ENCODE assay signal across 26 cellular contexts in the genomic region with DNA sequence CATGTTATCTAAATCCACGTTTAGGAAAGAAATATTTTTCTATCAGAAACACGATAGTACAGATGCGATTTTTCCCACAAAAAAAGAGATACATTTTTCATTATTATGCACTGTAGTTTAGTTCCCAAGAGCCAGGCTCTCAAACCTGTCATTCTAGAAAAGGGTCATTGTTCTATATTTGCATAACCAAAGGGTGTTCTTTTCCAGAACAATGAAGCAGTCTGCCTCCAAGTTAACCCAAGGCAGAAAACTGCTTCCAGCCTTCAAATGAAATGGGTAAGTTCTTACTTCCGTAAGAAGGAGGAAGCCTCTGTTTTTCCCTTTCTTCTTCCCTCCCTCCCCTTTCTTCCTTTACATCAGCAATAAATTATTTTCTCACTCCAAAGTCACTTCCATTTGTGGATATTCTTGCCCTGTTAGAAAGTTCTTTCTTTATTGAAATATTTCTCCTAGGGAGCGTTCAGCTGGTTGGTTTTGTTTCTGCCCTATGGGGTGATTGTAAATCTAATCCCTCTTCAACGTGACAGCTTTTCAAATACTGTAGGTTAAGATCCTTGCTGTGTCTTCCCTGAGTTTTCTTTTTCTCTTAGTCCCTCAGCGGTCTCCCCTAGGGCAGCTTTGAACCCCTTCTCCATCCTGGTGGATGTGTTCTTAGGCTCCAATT.
DNase-seq lines count a peak whose midpoint lies in the region; ATAC-seq, FAIRE-seq and TF ChIP-seq lines count a peak whose summit lies in the region.
"Had no signal": no experiment of that assay in that cellular context is flagged by ENCODE, and none has a peak within 500 bp of the region (broad histone marks: within the 10 kb centered on the region; RNA-seq: fewer than 3 reads in every experiment).

No MANE protein-coding gene starts in this region.

- peak overlapping the region; percentile 21 to 34 for H3K4me2 ChIP-seq in H1 (ENCODE audit: insufficient read depth in 1 of 2, low read depth in 2 of 2, low read length in 2 of 2)

- no peak overlapping the region for H4K8ac ChIP-seq in H1 (ENCODE audit: extremely low read depth, insufficient read depth, low read length)

- H3K4me3 ChIP-seq in H1 (ENCODE audit: extremely low read depth in 1 of 4, insufficient read depth in 2 of 4, low read depth in 3 of 4, low read length in 4 of 4) (peak overlapping the region in 1 of 4 experiments; percentile 40; a peak in 1 of 8 replicates), mucosa of descending colon (no peak overlapping the region)
- H3K4me3 ChIP-seq: esophagus squamous epithelium, lung, SJSA1 had no signal

- peak; percentile 63 for FAIRE-seq in H1 (lab: Jason Lieb, UNC)
- FAIRE-seq: frontal cortex, H54, kidney, TTC549 had no signal

- WGBS in H1 (ENCODE audit: extremely low coverage in 1 of 2, insufficient coverage in 1 of 2, insufficient read length in 1 of 2, insufficient replicate concordance in 2 of 2, low coverage in 1 of 2, low lambda C conversion rate in 2 of 2, missing lambda C conversion rate in 1 of 2), 2 experiments: 26% methylated on average over 7 of the region's 7 CpGs; no CpG with 5 or more reads in 1 of the 2 experiments

- peaks cover 3 to 30% (median 11%) of the 10 kb centered on the region in 4 experiments for H3K4me1 ChIP-seq in H1 (replicated peaks in 1 of 4; ENCODE audit: control insufficient read depth in 3 of 4, insufficient read depth in 4 of 4, low read length in 3 of 4)
- peaks cover 17% of the 10 kb centered on the region for H3K4me1 ChIP-seq in mucosa of descending colon (ENCODE audit: low read depth)
- H3K4me1 ChIP-seq: SJSA1 had no signal

- H3K9me3 ChIP-seq in H1 (ENCODE audit: insufficient read depth in 2 of 2, low read depth in 1 of 2, low read length in 1 of 2) (no peaks in the 10 kb centered on the region; a peak in 1 of 4 replicates), mucosa of descending colon (peaks cover 4% of the 10 kb centered on the region)
- H3K9me3 ChIP-seq: BE2C, SJSA1 had no signal

- peak overlapping the region; percentile 63; the same call in 1 of the 2 replicates for H2BK5ac ChIP-seq in H1 (ENCODE audit: low read depth, low read length)

- TF ChIP-seq CTCF in H1 (IDR thresholded peaks at IDR 0.05; ENCODE audit: control extremely low read depth in 1 of 3, insufficient read depth in 1 of 3, low read depth in 1 of 3, low read length in 3 of 3): no peak
- no peak for TF ChIP-seq CTCF in mucosa of descending colon (IDR thresholded peaks at IDR 0.05)

- POLR2A ChIA-PET in H1 (lab: Charles Lee; ENCODE audit: partially characterized antibody): interaction anchor here (0.8 to 1.2 kb wide), 4 partner anchors 12 to 83 kb away, joined by 3 to 4 read pairs (median 3); no protein-coding TSS in a partner anchor

- H4K20me1 ChIP-seq in H1 (replicated peaks in 1 of 2; ENCODE audit: control insufficient read depth in 1 of 2, insufficient read depth in 2 of 2, low read length in 2 of 2): no peaks in the 10 kb centered on the region

- H4K91ac ChIP-seq in H1 (replicated peaks; ENCODE audit: insufficient read length, low read length): no peak overlapping the region

- H2BK20ac ChIP-seq in H1 (ENCODE audit: low read length): no peak overlapping the region; the same call in 1 of the 2 replicates

- no peak overlapping the region for H3K14ac ChIP-seq in H1 (ENCODE audit: insufficient read length)

- no peak overlapping the region for H3K23ac ChIP-seq in H1 (ENCODE audit: insufficient read length)

- no peak for TF ChIP-seq RAD21 in H1 (IDR thresholded peaks at IDR 0.05 in 1 of 2, conservative IDR thresholded peaks at IDR 0.05 in 1 of 2; ENCODE audit: low read depth in 2 of 2, low read length in 2 of 2)

- no peak overlapping the region for H2BK120ac ChIP-seq in H1 (replicated peaks; ENCODE audit: low read depth, low read length)

- CTCF ChIA-PET in H1 (lab: Charles Lee; ENCODE audit: partially characterized antibody): interaction anchor here (0.8 to 1.4 kb wide), 3 partner anchors 10 to 49 kb away, joined by 3 to 4 read pairs (median 4); no protein-coding TSS in a partner anchor

- no peak overlapping the region for H2BK15ac ChIP-seq in H1 (ENCODE audit: low read length)

- H3K9ac ChIP-seq in H1 (replicated peaks in 1 of 4; ENCODE audit: extremely low read depth in 1 of 4, low read depth in 3 of 4, low read length in 3 of 4): no peak overlapping the region

- no peaks in the 10 kb centered on the region for H3K79me1 ChIP-seq in H1 (ENCODE audit: low read depth, low read length)

- H3K23me2 ChIP-seq in H1 (ENCODE audit: low read depth, low read length): no peaks in the 10 kb centered on the region; the same call in 1 of the 2 replicates

- H3K27me3 ChIP-seq in H1 (replicated peaks in 1 of 4; ENCODE audit: control insufficient read depth in 3 of 4, extremely low read depth in 1 of 4, insufficient read depth in 3 of 4, low read length in 3 of 4): no peaks in the 10 kb centered on the region
- H3K27me3 ChIP-seq: BE2C, esophagus squamous epithelium, SJSA1 had no signal

- peak overlapping the region; percentile 53 for H3K18ac ChIP-seq in H1 (ENCODE audit: extremely low read depth, low read length)

- no peak for TF ChIP-seq EP300 in H1 (IDR thresholded peaks at IDR 0.05; ENCODE audit: borderline replicate concordance in 1 of 2, low read depth in 2 of 2, low read length in 2 of 2)

- no peak overlapping the region for H4K5ac ChIP-seq in H1 (ENCODE audit: insufficient read length, low read depth, low read length)

- no peaks in the 10 kb centered on the region for H3K36me3 ChIP-seq in H1 (ENCODE audit: control insufficient read depth in 2 of 4, insufficient read depth in 4 of 4, low read length in 3 of 4)
- H3K36me3 ChIP-seq in mucosa of descending colon (ENCODE audit: low read depth): no peaks in the 10 kb centered on the region
- H3K36me3 ChIP-seq: BE2C, esophagus squamous epithelium, SJSA1 had no signal

- H3K27ac ChIP-seq in H1 (ENCODE audit: low read depth, low read length): no peak overlapping the region
- H3K27ac ChIP-seq: SJSA1 had no signal

- H2AK5ac ChIP-seq in H1 (ENCODE audit: low read depth, low read length): no peak overlapping the region

- intact Hi-C loops in mucosa of descending colon (cut with DNase I, micrococcal nuclease): no loop called here

- no peak overlapping the region for H3K4ac ChIP-seq in H1 (replicated peaks; ENCODE audit: insufficient read length, low read depth, low read length)

- peak; percentile 19 for ATAC-seq in mucosa of descending colon
- ATAC-seq: activated CD8-positive, alpha-beta T cell treated with anti-CD3 and anti-CD28 coated beads, Interleukin-2, amount 10 ng/mL, durations not matched to agents 7 days and 5 days; effector memory CD8-positive, alpha-beta T cell had no signal

- DNase-seq in ELF-1 (ENCODE audit: low read depth, low spot score) (peak; percentile 72), NCI-H526 (lab: John Stamatoyannopoulos, UW) (peak; percentile 45 to 68), H1 (ENCODE audit: low read depth in 1 of 2, low spot score in 2 of 2) (peak in 1 of 2 experiments; percentile 23), mucosa of descending colon (no peak), NCI-H1417 treated with DMSO at 0.1 percent for 48 hours (lab: John Stamatoyannopoulos, UW) (no peak), 8988T (no peak), NCI-H1092 (lab: John Stamatoyannopoulos, UW) (no peak), NCI-H2227 (lab: John Stamatoyannopoulos, UW; ENCODE audit: unreplicated experiment) (no peak)
- DNase-seq: activated CD4-positive, alpha-beta T cell treated with anti-CD3 and anti-CD28 coated beads for 1 hour; activated CD8-positive, alpha-beta T cell treated with anti-CD3 and anti-CD28 coated beads, Interleukin-2, amount 10 ng/mL, durations not matched to agents 7 days and 5 days; activated naive CD4-positive, alpha-beta T cell; activated T-cell treated with anti-CD3 and anti-CD28 coated beads, Interleukin-2, amount 50 U/mL, for 24 hours; BE2C; effector memory CD8-positive, alpha-beta T cell; esophagus squamous epithelium; GF-D8; kidney; NCI-H1105 treated with DMSO at 0.1 percent for 48 hours; NCI-H2029 treated with DMSO at 0.1 percent for 48 hours; NCI-H524; stimulated activated CD8-positive, alpha-beta memory T cell treated with anti-CD3 and anti-CD28 coated beads, Interleukin-4, amount 100 ng/mL, for 48 hours had no signal

- H3K56ac ChIP-seq in H1 (replicated peaks; ENCODE audit: insufficient read length, low read depth, low read length): no peak overlapping the region

- H2AFZ ChIP-seq in H1 (ENCODE audit: low read length): no peak overlapping the region

- H3K79me2 ChIP-seq in H1 (ENCODE audit: control insufficient read depth in 1 of 2, insufficient read depth in 2 of 2, low read length in 2 of 2): no peaks in the 10 kb centered on the region

- TF ChIP-seq POLR2A in H1 (IDR thresholded peaks at IDR 0.05; ENCODE audit: control extremely low read depth in 1 of 2, low read depth in 2 of 2, low read length in 2 of 2): no peak

- H2BK12ac ChIP-seq in H1 (ENCODE audit: low read depth, low read length): peak overlapping the region; percentile 20; the same call in 1 of the 2 replicates

TF ChIP-seq in H1, 55 proteins besides CTCF, POLR2A, EP300 and RAD21 (continues in another document):
- 0 out of 2 replicates have a peak, but pooled peaks have one; percentile 21 for TF ChIP-seq EGR1 (IDR thresholded peaks at IDR 0.05; ENCODE audit: borderline replicate concordance, low read depth, low read length)
- TF ChIP-seq HDAC2 (IDR thresholded peaks at IDR 0.05; ENCODE audit: borderline replicate concordance in 1 of 2, low read depth in 2 of 2, low read length in 2 of 2): 0 out of 4 replicates have a peak, but pooled peaks of 1 of the 2 experiments have one; percentile 28
- no peak for TF ChIP-seq HDAC6 (IDR thresholded peaks at IDR 0.05; ENCODE audit: low read depth, low read length)

Comparison
In these comparisons a context has a peak if more than half of its experiments do, and no peak if none do; other contexts are left out.
1. DNase-seq: peak in ELF-1 (single experiment) and NCI-H526 (2 of 2); none in mucosa of descending colon (0 of 3), NCI-H1417 treated with DMSO at 0.1 percent for 48 hours (single experiment), 8988T (single experiment), NCI-H1092 (single experiment) and NCI-H2227 (single experiment).